1 cellular context compared by ENCODE assay signal in the genomic region with DNA sequence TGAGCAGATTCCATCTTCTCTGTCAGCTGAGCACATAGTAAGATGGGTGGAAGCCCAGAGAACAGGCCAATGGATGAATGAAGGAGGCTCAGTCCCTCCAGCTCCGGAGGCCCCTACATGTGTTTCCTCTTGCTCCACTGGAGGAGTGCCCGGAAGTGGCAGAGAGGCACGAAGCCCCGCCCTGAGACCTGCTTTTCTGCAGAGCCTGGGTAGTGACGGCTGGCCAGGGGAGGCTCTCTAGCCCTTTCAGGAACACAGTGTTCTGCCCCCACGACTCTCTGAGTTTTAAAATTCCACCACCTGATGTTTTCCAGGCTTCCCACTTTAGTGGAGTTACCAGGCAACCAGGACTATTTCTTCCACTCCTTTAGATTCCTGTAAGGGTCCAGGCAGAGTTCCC.
TF ChIP-seq lines count a peak whose summit lies in the region.

No MANE protein-coding gene starts in this region.

TF ChIP-seq in H1, 55 proteins besides CTCF, POLR2A, EP300 and RAD21:
- TF ChIP-seq, protein P1, sequence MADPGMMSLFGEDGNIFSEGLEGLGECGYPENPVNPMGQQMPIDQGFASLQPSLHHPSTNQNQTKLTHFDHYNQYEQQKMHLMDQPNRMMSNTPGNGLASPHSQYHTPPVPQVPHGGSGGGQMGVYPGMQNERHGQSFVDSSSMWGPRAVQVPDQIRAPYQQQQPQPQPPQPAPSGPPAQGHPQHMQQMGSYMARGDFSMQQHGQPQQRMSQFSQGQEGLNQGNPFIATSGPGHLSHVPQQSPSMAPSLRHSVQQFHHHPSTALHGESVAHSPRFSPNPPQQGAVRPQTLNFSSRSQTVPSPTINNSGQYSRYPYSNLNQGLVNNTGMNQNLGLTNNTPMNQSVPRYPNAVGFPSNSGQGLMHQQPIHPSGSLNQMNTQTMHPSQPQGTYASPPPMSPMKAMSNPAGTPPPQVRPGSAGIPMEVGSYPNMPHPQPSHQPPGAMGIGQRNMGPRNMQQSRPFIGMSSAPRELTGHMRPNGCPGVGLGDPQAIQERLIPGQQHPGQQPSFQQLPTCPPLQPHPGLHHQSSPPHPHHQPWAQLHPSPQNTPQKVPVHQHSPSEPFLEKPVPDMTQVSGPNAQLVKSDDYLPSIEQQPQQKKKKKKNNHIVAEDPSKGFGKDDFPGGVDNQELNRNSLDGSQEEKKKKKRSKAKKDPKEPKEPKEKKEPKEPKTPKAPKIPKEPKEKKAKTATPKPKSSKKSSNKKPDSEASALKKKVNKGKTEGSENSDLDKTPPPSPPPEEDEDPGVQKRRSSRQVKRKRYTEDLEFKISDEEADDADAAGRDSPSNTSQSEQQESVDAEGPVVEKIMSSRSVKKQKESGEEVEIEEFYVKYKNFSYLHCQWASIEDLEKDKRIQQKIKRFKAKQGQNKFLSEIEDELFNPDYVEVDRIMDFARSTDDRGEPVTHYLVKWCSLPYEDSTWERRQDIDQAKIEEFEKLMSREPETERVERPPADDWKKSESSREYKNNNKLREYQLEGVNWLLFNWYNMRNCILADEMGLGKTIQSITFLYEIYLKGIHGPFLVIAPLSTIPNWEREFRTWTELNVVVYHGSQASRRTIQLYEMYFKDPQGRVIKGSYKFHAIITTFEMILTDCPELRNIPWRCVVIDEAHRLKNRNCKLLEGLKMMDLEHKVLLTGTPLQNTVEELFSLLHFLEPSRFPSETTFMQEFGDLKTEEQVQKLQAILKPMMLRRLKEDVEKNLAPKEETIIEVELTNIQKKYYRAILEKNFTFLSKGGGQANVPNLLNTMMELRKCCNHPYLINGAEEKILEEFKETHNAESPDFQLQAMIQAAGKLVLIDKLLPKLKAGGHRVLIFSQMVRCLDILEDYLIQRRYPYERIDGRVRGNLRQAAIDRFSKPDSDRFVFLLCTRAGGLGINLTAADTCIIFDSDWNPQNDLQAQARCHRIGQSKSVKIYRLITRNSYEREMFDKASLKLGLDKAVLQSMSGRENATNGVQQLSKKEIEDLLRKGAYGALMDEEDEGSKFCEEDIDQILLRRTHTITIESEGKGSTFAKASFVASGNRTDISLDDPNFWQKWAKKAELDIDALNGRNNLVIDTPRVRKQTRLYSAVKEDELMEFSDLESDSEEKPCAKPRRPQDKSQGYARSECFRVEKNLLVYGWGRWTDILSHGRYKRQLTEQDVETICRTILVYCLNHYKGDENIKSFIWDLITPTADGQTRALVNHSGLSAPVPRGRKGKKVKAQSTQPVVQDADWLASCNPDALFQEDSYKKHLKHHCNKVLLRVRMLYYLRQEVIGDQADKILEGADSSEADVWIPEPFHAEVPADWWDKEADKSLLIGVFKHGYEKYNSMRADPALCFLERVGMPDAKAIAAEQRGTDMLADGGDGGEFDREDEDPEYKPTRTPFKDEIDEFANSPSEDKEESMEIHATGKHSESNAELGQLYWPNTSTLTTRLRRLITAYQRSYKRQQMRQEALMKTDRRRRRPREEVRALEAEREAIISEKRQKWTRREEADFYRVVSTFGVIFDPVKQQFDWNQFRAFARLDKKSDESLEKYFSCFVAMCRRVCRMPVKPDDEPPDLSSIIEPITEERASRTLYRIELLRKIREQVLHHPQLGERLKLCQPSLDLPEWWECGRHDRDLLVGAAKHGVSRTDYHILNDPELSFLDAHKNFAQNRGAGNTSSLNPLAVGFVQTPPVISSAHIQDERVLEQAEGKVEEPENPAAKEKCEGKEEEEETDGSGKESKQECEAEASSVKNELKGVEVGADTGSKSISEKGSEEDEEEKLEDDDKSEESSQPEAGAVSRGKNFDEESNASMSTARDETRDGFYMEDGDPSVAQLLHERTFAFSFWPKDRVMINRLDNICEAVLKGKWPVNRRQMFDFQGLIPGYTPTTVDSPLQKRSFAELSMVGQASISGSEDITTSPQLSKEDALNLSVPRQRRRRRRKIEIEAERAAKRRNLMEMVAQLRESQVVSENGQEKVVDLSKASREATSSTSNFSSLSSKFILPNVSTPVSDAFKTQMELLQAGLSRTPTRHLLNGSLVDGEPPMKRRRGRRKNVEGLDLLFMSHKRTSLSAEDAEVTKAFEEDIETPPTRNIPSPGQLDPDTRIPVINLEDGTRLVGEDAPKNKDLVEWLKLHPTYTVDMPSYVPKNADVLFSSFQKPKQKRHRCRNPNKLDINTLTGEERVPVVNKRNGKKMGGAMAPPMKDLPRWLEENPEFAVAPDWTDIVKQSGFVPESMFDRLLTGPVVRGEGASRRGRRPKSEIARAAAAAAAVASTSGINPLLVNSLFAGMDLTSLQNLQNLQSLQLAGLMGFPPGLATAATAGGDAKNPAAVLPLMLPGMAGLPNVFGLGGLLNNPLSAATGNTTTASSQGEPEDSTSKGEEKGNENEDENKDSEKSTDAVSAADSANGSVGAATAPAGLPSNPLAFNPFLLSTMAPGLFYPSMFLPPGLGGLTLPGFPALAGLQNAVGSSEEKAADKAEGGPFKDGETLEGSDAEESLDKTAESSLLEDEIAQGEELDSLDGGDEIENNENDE (IDR thresholded peaks at IDR 0.05; ENCODE audit: insufficient replicate concordance, low read length) = no peak
- TF ChIP-seq SP1 (IDR thresholded peaks at IDR 0.05; ENCODE audit: low read depth, low read length) (no peak), MAFK (IDR thresholded peaks at IDR 0.05; ENCODE audit: low read depth, low read length) (no peak), EGR1 (IDR thresholded peaks at IDR 0.05; ENCODE audit: borderline replicate concordance, low read depth, low read length) (no peak), TAF1 (IDR thresholded peaks at IDR 0.05; ENCODE audit: low read depth, low read length) (no peak)
TF ChIP-seq in H1: peak in this region for 0.
